ENCODE assay signal across 30 cellular contexts in genomic region chr2:221243758-221244157, GRCh38.
"Had no signal": no experiment of that assay in that cellular context is flagged by ENCODE, and none has a peak within 500 bp of the region (broad histone marks: within the 10 kb centered on the region; RNA-seq: fewer than 3 reads in every experiment).

No MANE protein-coding gene starts in this region.

- H3K27ac Mint-ChIP-seq: activated CD4-positive, alpha-beta memory T cell treated with anti-CD3 and anti-CD28 coated beads, Interleukin-2, amount 10 ng/mL, durations not matched to agents 7 days and 5 days; activated CD4-positive, alpha-beta T cell treated with anti-CD3 and anti-CD28 coated beads, Interleukin-2, amount 10 ng/mL, durations not matched to agents 7 days and 5 days; activated naive CD4-positive, alpha-beta T cell treated with anti-CD3 and anti-CD28 coated beads, Interleukin-2, amount 10 ng/mL, durations not matched to agents 7 days and 5 days; activated naive CD4-positive, alpha-beta T cell treated with anti-CD3 and anti-CD28 coated beads, Interleukin-2, amount 50 U/mL, for 72 hours; activated naive CD8-positive, alpha-beta T cell treated with anti-CD3 and anti-CD28 coated beads, Interleukin-2, amount 10 ng/mL, durations not matched to agents 7 days and 5 days; activated T-cell treated with anti-CD3 and anti-CD28 coated beads, Interleukin-2, amount 50 U/mL, for 24 hours; activated T-cell treated with anti-CD3 and anti-CD28 coated beads, Interleukin-2, amount 50 U/mL, for 72 hours; brain; dendritic cell treated with granulocyte-macrophage colony-stimulating factor and Interleukin-4, amounts not matched to agents 40 ng/mL and 50 ng/mL, for 4 days; endodermal cell; T-helper 17 cell; T-helper 2 cell treated with Interferon-gamma antibody and Interleukin-4, amounts not matched to agents 5 μg/mL and 100 μg/mL, for 36 hours had no signal

- H3K27me3 Mint-ChIP-seq: activated CD4-positive, alpha-beta memory T cell treated with anti-CD3 and anti-CD28 coated beads, Interleukin-2, amount 10 ng/mL, durations not matched to agents 7 days and 5 days; activated naive CD4-positive, alpha-beta T cell treated with anti-CD3 and anti-CD28 coated beads, Interleukin-2, amount 10 ng/mL, durations not matched to agents 7 days and 5 days; activated naive CD8-positive, alpha-beta T cell treated with anti-CD3 and anti-CD28 coated beads, Interleukin-2, amount 10 ng/mL, durations not matched to agents 7 days and 5 days; activated T-cell treated with anti-CD3 and anti-CD28 coated beads, Interleukin-2, amount 50 U/mL, for 24 hours; brain; dendritic cell treated with granulocyte-macrophage colony-stimulating factor and Interleukin-4, amounts not matched to agents 40 ng/mL and 50 ng/mL, for 4 days had no signal

- H3K27ac ChIP-seq: ascending aorta, coronary artery, dorsolateral prefrontal cortex, heart left ventricle, WERI-Rb-1 had no signal

- H3K27me3 ChIP-seq: ascending aorta, heart left ventricle had no signal

- H3K4me1 Mint-ChIP-seq: activated CD4-positive, alpha-beta memory T cell treated with anti-CD3 and anti-CD28 coated beads, Interleukin-2, amount 10 ng/mL, durations not matched to agents 7 days and 5 days; activated CD4-positive, alpha-beta T cell treated with anti-CD3 and anti-CD28 coated beads, Interleukin-2, amount 10 ng/mL, durations not matched to agents 7 days and 5 days; activated naive CD4-positive, alpha-beta T cell treated with anti-CD3 and anti-CD28 coated beads, Interleukin-2, amount 10 ng/mL, durations not matched to agents 7 days and 5 days; activated naive CD8-positive, alpha-beta T cell treated with anti-CD3 and anti-CD28 coated beads, Interleukin-2, amount 10 ng/mL, durations not matched to agents 7 days and 5 days; brain; central memory CD8-positive, alpha-beta T cell; endodermal cell; T-helper 17 cell had no signal

- H3K36me3 Mint-ChIP-seq: activated naive CD4-positive, alpha-beta T cell treated with anti-CD3 and anti-CD28 coated beads, Interleukin-2, amount 10 ng/mL, durations not matched to agents 7 days and 5 days; activated naive CD4-positive, alpha-beta T cell treated with anti-CD3 and anti-CD28 coated beads, Interleukin-2, amount 50 U/mL, for 72 hours; activated naive CD8-positive, alpha-beta T cell treated with anti-CD3 and anti-CD28 coated beads, Interleukin-2, amount 10 ng/mL, durations not matched to agents 7 days and 5 days; brain had no signal

- ATAC-seq: activated naive CD4-positive, alpha-beta T cell treated with anti-CD3 and anti-CD28 coated beads, Interleukin-2, amount 50 U/mL, for 72 hours; activated T-cell treated with anti-CD3 and anti-CD28 coated beads, Interleukin-2, amount 50 U/mL, for 72 hours; esophagus mucosa; heart left ventricle; T-helper 17 cell had no signal

- H3K4me3 ChIP-seq: ascending aorta, coronary artery, dorsolateral prefrontal cortex, heart left ventricle had no signal

- H3K4me3 Mint-ChIP-seq: activated CD4-positive, alpha-beta memory T cell treated with anti-CD3 and anti-CD28 coated beads, Interleukin-2, amount 10 ng/mL, durations not matched to agents 7 days and 5 days; activated CD4-positive, alpha-beta T cell treated with anti-CD3 and anti-CD28 coated beads, Interleukin-2, amount 10 ng/mL, durations not matched to agents 7 days and 5 days; activated naive CD4-positive, alpha-beta T cell treated with anti-CD3 and anti-CD28 coated beads, Interleukin-2, amount 10 ng/mL, durations not matched to agents 7 days and 5 days; activated naive CD8-positive, alpha-beta T cell treated with anti-CD3 and anti-CD28 coated beads, Interleukin-2, amount 10 ng/mL, durations not matched to agents 7 days and 5 days; activated T-cell treated with anti-CD3 and anti-CD28 coated beads, Interleukin-2, amount 50 U/mL, for 24 hours; activated T-cell treated with anti-CD3 and anti-CD28 coated beads, Interleukin-2, amount 50 U/mL, for 72 hours; brain; central memory CD8-positive, alpha-beta T cell; dendritic cell treated with granulocyte-macrophage colony-stimulating factor and Interleukin-4, amounts not matched to agents 40 ng/mL and 50 ng/mL, for 4 days; endodermal cell; T-helper 17 cell; T-helper 2 cell treated with Interferon-gamma antibody and Interleukin-4, amounts not matched to agents 5 μg/mL and 100 μg/mL, for 36 hours had no signal

- H3K4me1 ChIP-seq: ascending aorta had no signal

- H3K9me3 Mint-ChIP-seq: activated CD4-positive, alpha-beta memory T cell treated with anti-CD3 and anti-CD28 coated beads, Interleukin-2, amount 10 ng/mL, durations not matched to agents 7 days and 5 days; activated naive CD4-positive, alpha-beta T cell treated with anti-CD3 and anti-CD28 coated beads, Interleukin-2, amount 10 ng/mL, durations not matched to agents 7 days and 5 days; activated naive CD4-positive, alpha-beta T cell treated with anti-CD3 and anti-CD28 coated beads, Interleukin-2, amount 50 U/mL, for 72 hours; central memory CD8-positive, alpha-beta T cell; dendritic cell treated with granulocyte-macrophage colony-stimulating factor and Interleukin-4, amounts not matched to agents 40 ng/mL and 50 ng/mL, for 4 days; T-helper 2 cell treated with Interferon-gamma antibody and Interleukin-4, amounts not matched to agents 5 μg/mL and 100 μg/mL, for 36 hours had no signal

- H3K36me3 ChIP-seq: ascending aorta, heart left ventricle, WERI-Rb-1 had no signal

- DNase-seq: activated CD4-positive, alpha-beta memory T cell treated with anti-CD3 and anti-CD28 coated beads, Interleukin-2, amount 10 ng/mL, durations not matched to agents 7 days and 5 days; activated CD4-positive, alpha-beta T cell treated with anti-CD3 and anti-CD28 coated beads for 1 hour; activated CD4-positive, alpha-beta T cell treated with anti-CD3 and anti-CD28 coated beads for 4 hours; activated CD4-positive, alpha-beta T cell treated with anti-CD3 and anti-CD28 coated beads, Interleukin-2, amount 10 ng/mL, durations not matched to agents 7 days and 5 days; activated CD4-positive, alpha-beta T cell treated with anti-CD3 and anti-CD28 coated beads, Interleukin-2, amount 50 U/mL, for 4 hours; activated CD4-positive, CD25-positive, alpha-beta regulatory T cell; activated CD8-positive, alpha-beta memory T cell treated with anti-CD3 and anti-CD28 coated beads, Interleukin-2, amount 50 U/mL, for 48 hours; activated gamma-delta T cell; activated naive CD4-positive, alpha-beta T cell; activated naive CD4-positive, alpha-beta T cell treated with anti-CD3 and anti-CD28 coated beads, Interleukin-2, amount 10 ng/mL, durations not matched to agents 7 days and 5 days; activated naive CD8-positive, alpha-beta T cell treated with anti-CD3 and anti-CD28 coated beads, Interleukin-2, amount 10 ng/mL, durations not matched to agents 7 days and 5 days; activated T-cell treated with anti-CD3 and anti-CD28 coated beads for 4 hours; activated T-cell treated with anti-CD3 and anti-CD28 coated beads, Interleukin-2, amount 50 U/mL, for 24 hours; activated T-cell treated with anti-CD3 and anti-CD28 coated beads, Interleukin-2, amount 50 U/mL, for 72 hours; dorsolateral prefrontal cortex; effector memory CD4-positive, alpha-beta T cell; endodermal cell; foreskin fibroblast; heart left ventricle; T-helper 17 cell; T1000; WERI-Rb-1 had no signal

- H3K9me3 ChIP-seq: ascending aorta had no signal
